Comparison of ENCODE assay signal across 1 cellular context in the genomic region with DNA sequence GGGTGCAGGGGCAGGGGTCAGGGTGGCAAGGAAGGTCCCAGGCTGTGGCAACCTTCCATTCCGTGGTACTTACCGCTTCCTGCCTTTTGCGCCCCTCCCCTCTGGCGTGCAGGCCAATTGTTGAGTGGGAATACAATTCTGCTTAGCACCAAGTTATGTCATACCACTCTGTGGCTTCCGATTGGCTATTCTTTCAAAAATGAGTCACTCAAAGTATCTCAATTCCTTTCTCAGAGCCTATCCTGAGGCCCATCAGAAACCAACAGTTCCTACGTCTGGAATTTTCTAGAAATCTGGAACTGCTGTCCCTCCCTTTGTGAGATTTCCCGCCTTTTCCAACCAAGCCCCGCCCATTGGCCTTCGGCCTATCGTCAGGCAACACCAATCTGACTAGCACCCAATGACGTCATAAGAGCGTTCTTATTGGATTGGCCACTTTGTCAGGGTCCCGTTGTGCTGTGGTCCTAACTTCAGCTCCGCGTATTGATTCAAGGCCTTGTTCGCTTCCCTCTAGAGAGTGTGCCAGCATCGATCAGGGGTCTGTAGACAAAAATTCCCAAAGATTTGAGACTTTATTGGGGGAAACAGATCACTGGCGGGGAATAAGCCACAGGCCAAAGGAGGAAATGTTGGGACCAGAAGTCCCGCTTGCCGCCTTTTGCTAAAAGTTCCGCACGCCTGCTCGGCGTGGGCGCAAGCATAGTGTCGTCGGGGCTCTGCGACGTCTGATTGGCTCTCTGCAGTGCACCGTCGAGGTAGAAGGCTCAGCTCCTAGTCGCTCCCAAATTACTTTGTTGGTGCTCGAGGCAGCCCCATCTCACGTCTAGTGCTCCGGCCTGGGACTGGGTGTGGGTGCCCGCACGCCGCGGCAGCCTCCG.
TF ChIP-seq lines count a peak whose summit lies in the region.

No MANE protein-coding gene starts in this region.

TF ChIP-seq in H1, 55 proteins besides CTCF, POLR2A, EP300 and RAD21:
- TF ChIP-seq, protein P1, sequence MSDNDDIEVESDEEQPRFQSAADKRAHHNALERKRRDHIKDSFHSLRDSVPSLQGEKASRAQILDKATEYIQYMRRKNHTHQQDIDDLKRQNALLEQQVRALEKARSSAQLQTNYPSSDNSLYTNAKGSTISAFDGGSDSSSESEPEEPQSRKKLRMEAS (IDR thresholded peaks at IDR 0.05) = peak; percentile 43; the same call in 1 of the 2 replicates
- TF ChIP-seq MAFK (IDR thresholded peaks at IDR 0.05; ENCODE audit: low read depth, low read length) (no peak), RFX5 (IDR thresholded peaks at IDR 0.05; ENCODE audit: borderline replicate concordance, low read depth, low read length) (peak; percentile 97), GTF2F1 (IDR thresholded peaks at IDR 0.05; ENCODE audit: borderline replicate concordance, low read depth, low read length) (no peak), TBP (IDR thresholded peaks at IDR 0.05; ENCODE audit: low read depth, low read length) (no peak), JUND (IDR thresholded peaks at IDR 0.05; ENCODE audit: low read length) (peak; percentile 79), SUZ12 (IDR thresholded peaks at IDR 0.05; ENCODE audit: low read length) (no peak), POLR2AphosphoS5 (IDR thresholded peaks at IDR 0.05; ENCODE audit: low read depth, low read length) (no peak), SIN3A (conservative IDR thresholded peaks at IDR 0.05 in 1 of 2, IDR thresholded peaks at IDR 0.05 in 1 of 2; ENCODE audit: low read depth in 1 of 2, low read length in 2 of 2) (no peak), CBX5 (IDR thresholded peaks at IDR 0.05; ENCODE audit: low read depth, low read length) (no peak), TAF1 (IDR thresholded peaks at IDR 0.05; ENCODE audit: low read depth, low read length) (no peak), SIX5 (IDR thresholded peaks at IDR 0.05; ENCODE audit: low read depth, low read length) (no peak), SP2 (IDR thresholded peaks at IDR 0.05; ENCODE audit: low read length) (no peak), BCL11A (IDR thresholded peaks at IDR 0.05; ENCODE audit: low read depth in 2 of 2, low read length in 2 of 2) (no peak), EGR1 (IDR thresholded peaks at IDR 0.05; ENCODE audit: borderline replicate concordance, low read depth, low read length) (no peak), CHD2 (IDR thresholded peaks at IDR 0.05; ENCODE audit: low read length) (no peak), SRF (IDR thresholded peaks at IDR 0.05; ENCODE audit: low read depth, low read length) (no peak), JUN (IDR thresholded peaks at IDR 0.05; ENCODE audit: low read depth, low read length) (no peak), TAF7 (optimal IDR thresholded peaks at IDR 0.05; ENCODE audit: borderline replicate concordance, low read depth, low read length) (no peak), SIRT6 (IDR thresholded peaks at IDR 0.05; ENCODE audit: low read length) (no peak), SP1 (IDR thresholded peaks at IDR 0.05; ENCODE audit: low read depth, low read length) (peak; percentile 58), ASH2L (IDR thresholded peaks at IDR 0.05; ENCODE audit: low read length) (no peak), GABPA (IDR thresholded peaks at IDR 0.05; ENCODE audit: borderline replicate concordance, insufficient read depth, low read length) (no peak), CREB1 (IDR thresholded peaks at IDR 0.05) (peak; percentile 89)
- TF ChIP-seq, protein P2, sequence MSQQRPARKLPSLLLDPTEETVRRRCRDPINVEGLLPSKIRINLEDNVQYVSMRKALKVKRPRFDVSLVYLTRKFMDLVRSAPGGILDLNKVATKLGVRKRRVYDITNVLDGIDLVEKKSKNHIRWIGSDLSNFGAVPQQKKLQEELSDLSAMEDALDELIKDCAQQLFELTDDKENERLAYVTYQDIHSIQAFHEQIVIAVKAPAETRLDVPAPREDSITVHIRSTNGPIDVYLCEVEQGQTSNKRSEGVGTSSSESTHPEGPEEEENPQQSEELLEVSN (IDR thresholded peaks at IDR 0.05) = peak; percentile 99
- TF ChIP-seq, protein P3, sequence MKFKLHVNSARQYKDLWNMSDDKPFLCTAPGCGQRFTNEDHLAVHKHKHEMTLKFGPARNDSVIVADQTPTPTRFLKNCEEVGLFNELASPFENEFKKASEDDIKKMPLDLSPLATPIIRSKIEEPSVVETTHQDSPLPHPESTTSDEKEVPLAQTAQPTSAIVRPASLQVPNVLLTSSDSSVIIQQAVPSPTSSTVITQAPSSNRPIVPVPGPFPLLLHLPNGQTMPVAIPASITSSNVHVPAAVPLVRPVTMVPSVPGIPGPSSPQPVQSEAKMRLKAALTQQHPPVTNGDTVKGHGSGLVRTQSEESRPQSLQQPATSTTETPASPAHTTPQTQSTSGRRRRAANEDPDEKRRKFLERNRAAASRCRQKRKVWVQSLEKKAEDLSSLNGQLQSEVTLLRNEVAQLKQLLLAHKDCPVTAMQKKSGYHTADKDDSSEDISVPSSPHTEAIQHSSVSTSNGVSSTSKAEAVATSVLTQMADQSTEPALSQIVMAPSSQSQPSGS (IDR thresholded peaks at IDR 0.05; ENCODE audit: low read length) = no peak
